In the genomic region with DNA sequence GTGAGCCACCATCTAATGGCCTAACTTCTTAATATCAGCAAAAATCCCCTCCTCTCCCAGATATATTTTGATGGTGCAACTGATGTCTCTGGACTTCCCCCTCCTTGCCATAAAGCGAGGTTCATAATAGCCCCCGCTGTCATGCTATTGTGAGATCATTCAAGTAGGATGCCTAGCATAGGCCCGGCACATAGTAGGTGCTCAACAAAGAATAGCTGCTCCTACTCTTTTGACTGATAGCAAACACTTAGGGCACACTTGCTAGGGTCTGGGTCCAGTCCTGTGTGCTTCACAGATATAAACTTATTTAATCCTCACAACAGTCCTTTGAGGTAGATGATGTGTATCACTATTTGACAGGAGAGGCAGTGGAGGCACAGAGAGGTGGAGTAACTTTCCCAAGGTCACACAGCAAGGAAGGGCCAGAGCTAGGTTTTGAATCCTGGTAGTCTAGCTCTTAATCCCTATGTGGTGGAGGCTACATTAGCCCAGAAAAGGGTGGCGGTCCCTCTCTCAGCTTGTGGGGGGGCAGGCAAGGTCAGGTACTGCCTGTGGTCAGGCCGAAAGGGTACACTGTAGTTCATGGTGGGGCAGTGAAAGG, we compare ENCODE assay signal across 16 cellular contexts. TPM values are rescaled to one million over a fixed set of nuclear protein-coding genes. Genes with fewer than 3 reads are reported as not detected.
DNase-seq lines count a peak whose midpoint lies in the region; ATAC-seq, FAIRE-seq and TF ChIP-seq lines count a peak whose summit lies in the region.
"Had no signal": no experiment of that assay in that cellular context is flagged by ENCODE, and none has a peak within 500 bp of the region (broad histone marks: within the 10 kb centered on the region; RNA-seq: fewer than 3 reads in every experiment).

No MANE protein-coding gene starts in this region.

- no peak overlapping the region for H2BK5ac ChIP-seq in H1 (ENCODE audit: low read depth, low read length)

- no peak overlapping the region for H4K8ac ChIP-seq in H1 (ENCODE audit: extremely low read depth, insufficient read depth, low read length)

- H3K36me3 Mint-ChIP-seq in Caco-2 (ENCODE audit: insufficient read depth, unreplicated experiment) (peaks cover 24% of the 10 kb centered on the region), progenitor cell of endocrine pancreas (ENCODE audit: insufficient read depth) (peaks cover 16% of the 10 kb centered on the region)

- no peak overlapping the region for H2BK12ac ChIP-seq in H1 (ENCODE audit: low read depth, low read length)

- peak in 1 of 2 experiments; percentile 21 for DNase-seq in Caco-2
- no peak for DNase-seq in HTR-8/SVneo (ENCODE audit: insufficient read length, low spot score)
- no peak for DNase-seq in H1 (ENCODE audit: low read depth in 1 of 2, low spot score in 2 of 2)
- DNase-seq in progenitor cell of endocrine pancreas (ENCODE audit: low spot score, unreplicated experiment), result no peak
- DNase-seq in stimulated activated CD4-positive, alpha-beta T cell treated with anti-CD3 and anti-CD28 coated beads, Interleukin-15, amount 100 ng/mL, for 24 hours, result no peak
- DNase-seq: CD8-positive, alpha-beta memory T cell; DMS 273 treated with DMSO at 0.1 percent for 48 hours; GM23248; MG63; NCI-H1105; NCI-H1694 treated with DMSO at 0.1 percent for 48 hours; Right ventricle myocardium superior had no signal

- no peak for TF ChIP-seq EP300 in H1 (IDR thresholded peaks at IDR 0.05; ENCODE audit: borderline replicate concordance in 1 of 2, low read depth in 2 of 2, low read length in 2 of 2)

- peaks cover 0 to 48% of the 10 kb centered on the region in 2 experiments; a peak in 2 of 4 replicates for H3K79me2 ChIP-seq in H1 (ENCODE audit: control insufficient read depth in 1 of 2, insufficient read depth in 2 of 2, low read length in 2 of 2)

- H3K18ac ChIP-seq in H1 (ENCODE audit: extremely low read depth, low read length), result no peak overlapping the region

- no peak overlapping the region for H3K14ac ChIP-seq in H1 (ENCODE audit: insufficient read length)

- H3K4me1 Mint-ChIP-seq in Caco-2 (ENCODE audit: low read depth, unreplicated experiment) (peaks cover 30% of the 10 kb centered on the region), progenitor cell of endocrine pancreas (ENCODE audit: low read depth) (peaks cover 4% of the 10 kb centered on the region)

- peaks cover 0 to 12% of the 10 kb centered on the region in 2 experiments for H4K20me1 ChIP-seq in H1 (replicated peaks in 1 of 2; ENCODE audit: control insufficient read depth in 1 of 2, insufficient read depth in 2 of 2, low read length in 2 of 2)

- H3K23ac ChIP-seq in H1 (ENCODE audit: insufficient read length), result no peak overlapping the region

- H3K27me3 Mint-ChIP-seq in Caco-2 (ENCODE audit: insufficient read depth, unreplicated experiment) (no peaks in the 10 kb centered on the region), progenitor cell of endocrine pancreas (no peaks in the 10 kb centered on the region)
- H3K27me3 Mint-ChIP-seq: CD8-positive, alpha-beta memory T cell had no signal

- H4K5ac ChIP-seq in H1 (ENCODE audit: insufficient read length, low read depth, low read length), result no peak overlapping the region

- TF ChIP-seq POLR2A in H1 (IDR thresholded peaks at IDR 0.05; ENCODE audit: control extremely low read depth in 1 of 2, low read depth in 2 of 2, low read length in 2 of 2) (no peak), GM18505 (IDR thresholded peaks at IDR 0.05; ENCODE audit: borderline replicate concordance, extremely low read depth, insufficient read depth, insufficient read length) (no peak)

- no peak for TF ChIP-seq CTCF in Caco-2 (IDR thresholded peaks at IDR 0.05; ENCODE audit: insufficient read depth in 1 of 2, low read depth in 1 of 2, low read length in 1 of 2, severe bottlenecking in 1 of 2, unreplicated experiment in 1 of 2)
- no peak for TF ChIP-seq CTCF in H1 (IDR thresholded peaks at IDR 0.05; ENCODE audit: control extremely low read depth in 1 of 3, insufficient read depth in 1 of 3, low read depth in 1 of 3, low read length in 3 of 3)
- no peak for TF ChIP-seq CTCF in progenitor cell of endocrine pancreas (IDR thresholded peaks at IDR 0.05; ENCODE audit: unreplicated experiment)

- H3K9me3 ChIP-seq in Caco-2 (no peaks in the 10 kb centered on the region), H1 (ENCODE audit: insufficient read depth in 2 of 2, low read depth in 1 of 2, low read length in 1 of 2) (no peaks in the 10 kb centered on the region)
- H3K9me3 ChIP-seq: MG63 had no signal

- no peak overlapping the region for H2BK15ac ChIP-seq in H1 (ENCODE audit: low read length)

- POLR2A ChIA-PET in Caco-2 (lab: Charles Lee) (interaction anchor here (0.9 kb wide), 1 partner anchor 72 kb away, joined by 3 read pairs; no protein-coding TSS in a partner anchor), H1 (lab: Charles Lee; ENCODE audit: partially characterized antibody) (interaction anchor here (0.6 to 0.7 kb wide), 2 partner anchors 159 to 181 kb away, joined by 3 to 4 read pairs; a partner anchor contains a TSS)

- ATAC-seq in GM18505 (IDR thresholded peaks at IDR 0.05; ENCODE audit: unreplicated experiment) (no peak), GM19351 (IDR thresholded peaks at IDR 0.05; ENCODE audit: unreplicated experiment) (no peak)

- no TSS peak for BruUV-seq in Caco-2 (replicated peaks; lab: Mats Ljungman, UMichigan)

- no peak overlapping the region for H2BK20ac ChIP-seq in H1 (ENCODE audit: low read length)

- no peak overlapping the region for H3K56ac ChIP-seq in H1 (replicated peaks; ENCODE audit: insufficient read length, low read depth, low read length)

- no peak overlapping the region for H3K4me3 Mint-ChIP-seq in Caco-2 (ENCODE audit: unreplicated experiment)
- H3K4me3 Mint-ChIP-seq in progenitor cell of endocrine pancreas (ENCODE audit: low read depth), result no peak overlapping the region
- H3K4me3 Mint-ChIP-seq: CD8-positive, alpha-beta memory T cell had no signal

- H3K9me3 Mint-ChIP-seq in Caco-2 (ENCODE audit: unreplicated experiment) (no peaks in the 10 kb centered on the region), progenitor cell of endocrine pancreas (ENCODE audit: low read depth) (peaks cover 1% of the 10 kb centered on the region)
- H3K9me3 Mint-ChIP-seq: CD8-positive, alpha-beta memory T cell had no signal

- no peaks in the 10 kb centered on the region for H3K23me2 ChIP-seq in H1 (ENCODE audit: low read depth, low read length)

- no peak overlapping the region for H3K9ac ChIP-seq in H1 (replicated peaks in 1 of 4; ENCODE audit: extremely low read depth in 1 of 4, low read depth in 3 of 4, low read length in 3 of 4)
- H3K9ac ChIP-seq: GM23248, KMS-11 had no signal

- peak overlapping the region; percentile 74 for H3K27ac Mint-ChIP-seq in Caco-2 (ENCODE audit: unreplicated experiment)
- H3K27ac Mint-ChIP-seq in progenitor cell of endocrine pancreas, result peak overlapping the region; percentile 62

- H2BK120ac ChIP-seq in H1 (replicated peaks; ENCODE audit: low read depth, low read length), result no peak overlapping the region

- H3K4me3 ChIP-seq in Caco-2 (ENCODE audit: low read depth, low read length) (no peak overlapping the region), H1 (ENCODE audit: extremely low read depth in 1 of 4, insufficient read depth in 2 of 4, low read depth in 3 of 4, low read length in 4 of 4) (no peak overlapping the region)
- H3K4me3 ChIP-seq: GM23248, MG63 had no signal

- peaks cover 26% of the 10 kb centered on the region for H3K4me1 ChIP-seq in Caco-2
- H3K4me1 ChIP-seq in H1 (replicated peaks in 1 of 4; ENCODE audit: control insufficient read depth in 3 of 4, insufficient read depth in 4 of 4, low read length in 3 of 4), result peaks cover 0 to 6% (median 0%) of the 10 kb centered on the region in 4 experiments; a peak in 2 of 7 replicates

- H2AK5ac ChIP-seq in H1 (ENCODE audit: low read depth, low read length), result no peak overlapping the region

- intact Hi-C loops in Caco-2 (cut with micrococcal nuclease; ENCODE audit: unreplicated experiment), result no loop called here

- H3K36me3 ChIP-seq in Caco-2 (ENCODE audit: control insufficient read depth, insufficient read depth, low read length) (peaks cover 7% of the 10 kb centered on the region), H1 (ENCODE audit: control insufficient read depth in 2 of 4, insufficient read depth in 4 of 4, low read length in 3 of 4) (peaks cover 0 to 4% (median 2%) of the 10 kb centered on the region in 4 experiments; a peak in 5 of 8 replicates)

- H3K79me1 ChIP-seq in H1 (ENCODE audit: low read depth, low read length), result peaks cover 30% of the 10 kb centered on the region

- H3K27me3 ChIP-seq in Caco-2 (replicated peaks; ENCODE audit: control insufficient read depth, insufficient read depth, low read length) (no peaks in the 10 kb centered on the region), H1 (replicated peaks in 1 of 4; ENCODE audit: control insufficient read depth in 3 of 4, extremely low read depth in 1 of 4, insufficient read depth in 3 of 4, low read length in 3 of 4) (no peaks in the 10 kb centered on the region)
- H3K27me3 ChIP-seq: MG63 had no signal

- no peak overlapping the region for H4K91ac ChIP-seq in H1 (replicated peaks; ENCODE audit: insufficient read length, low read length)

- CTCF ChIA-PET in Caco-2 (lab: Charles Lee), result interaction anchor here (1.4 to 1.6 kb wide), 3 partner anchors 9 to 78 kb away, joined by 3 read pairs; no protein-coding TSS in a partner anchor
- CTCF ChIA-PET in H1 (lab: Charles Lee; ENCODE audit: partially characterized antibody), result interaction anchor here (0.6 to 1.1 kb wide), 4 partner anchors 8 to 92 kb away, joined by 3 to 4 read pairs (median 3); no protein-coding TSS in a partner anchor

- FAIRE-seq in HTR-8/SVneo (lab: Jason Lieb, UNC), result peak; percentile 72
- FAIRE-seq in H1 (lab: Jason Lieb, UNC), result no peak

- H3K4me2 ChIP-seq in H1 (ENCODE audit: insufficient read depth in 1 of 2, low read depth in 2 of 2, low read length in 2 of 2), result no peak overlapping the region
- H3K4me2 ChIP-seq: KMS-11 had no signal

- 91% methylated on average over 5 of the region's 5 CpGs; no CpG with 5 or more reads in 1 of the 2 experiments for WGBS in H1 (ENCODE audit: extremely low coverage in 1 of 2, insufficient coverage in 1 of 2, insufficient read length in 1 of 2, insufficient replicate concordance in 2 of 2, low coverage in 1 of 2, low lambda C conversion rate in 2 of 2, missing lambda C conversion rate in 1 of 2), 2 experiments

- TF ChIP-seq RAD21 in H1 (IDR thresholded peaks at IDR 0.05 in 1 of 2, conservative IDR thresholded peaks at IDR 0.05 in 1 of 2; ENCODE audit: low read depth in 2 of 2, low read length in 2 of 2), result no peak

- H3K27ac ChIP-seq in H1 (ENCODE audit: low read depth, low read length), result no peak overlapping the region
- H3K27ac ChIP-seq: GM23248, HL-60, KMS-11 had no signal

- no peak overlapping the region for H2AFZ ChIP-seq in H1 (ENCODE audit: low read length)
- H2AFZ ChIP-seq: GM23248 had no signal

- H3K4ac ChIP-seq in H1 (replicated peaks; ENCODE audit: insufficient read length, low read depth, low read length), result no peak overlapping the region

RNA-seq across cellular contexts. Expression of a gene that starts 14.7 kb away (rescaled TPM):
- 197 and 222 TPM in 2 replicates for total RNA-seq in Caco-2 (2022)
- total RNA-seq in H1 (2021; fragmentation: NEBNext Ultra II Directional; extraction: Animal tissue kit (Norgen Biotek cat#: 25700)), result 28.8 and 29.8 TPM in 2 replicates
- polyA plus RNA-seq in H1 (2011; rRNA removed), result 27.6 and 35.4 TPM in 2 replicates
- 25.1 TPM for polyA plus RNA-seq in H1 (2011; cell fraction: cytosol; rRNA removed)
- 100 TPM for polyA plus RNA-seq in H1 (2011; cell fraction: nucleus; rRNA removed)
- polyA plus RNA-seq in H1 (2012, experiment 1 of 2), result 19.4 to 31.2 TPM (median 26.5 TPM) in 4 replicates
- polyA plus RNA-seq in H1 (2012, experiment 2 of 2), result 20.4 TPM
- 17.9 TPM for polyA plus RNA-seq in H1 (2013, experiment 1 of 2)
- 15.1 TPM for polyA plus RNA-seq in H1 (2013, experiment 2 of 2)
- polyA minus RNA-seq in H1 (2011; rRNA and poly(A)+ RNA removed), result 28.2 and 38.4 TPM in 2 replicates
- 28.6 TPM for polyA minus RNA-seq in H1 (2011; cell fraction: cytosol; rRNA and poly(A)+ RNA removed)
- polyA minus RNA-seq in H1 (2011; cell fraction: nucleus; rRNA and poly(A)+ RNA removed), result 41.9 TPM
- 126 and 128 TPM in 2 replicates for total RNA-seq in progenitor cell of endocrine pancreas
